ENCODE assay signal across 20 cellular contexts in the genomic region with DNA sequence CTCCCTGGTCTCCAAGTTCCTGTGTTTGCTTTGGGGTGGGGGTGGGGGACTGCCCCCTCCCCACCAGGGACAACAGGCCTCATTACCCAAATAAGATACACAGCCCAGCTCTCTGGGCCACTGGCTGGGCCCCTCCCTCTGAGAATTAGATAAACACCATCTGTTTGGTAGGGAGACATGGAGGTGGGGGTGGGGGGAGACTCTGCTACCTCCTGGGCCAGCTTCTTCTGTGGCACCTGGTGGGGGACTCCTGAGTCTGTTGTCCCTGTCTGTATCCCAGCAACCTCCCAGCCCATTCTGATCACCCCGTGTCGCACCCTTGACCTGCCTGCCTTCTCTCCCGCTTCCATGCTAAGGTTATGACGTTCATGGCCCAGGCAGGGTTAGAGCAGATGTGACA. TPM values are rescaled to one million over a fixed set of nuclear protein-coding genes. Genes with fewer than 3 reads are reported as not detected.
DNase-seq lines count a peak whose midpoint lies in the region; ATAC-seq and TF ChIP-seq lines count a peak whose summit lies in the region.
"Had no signal": no experiment of that assay in that cellular context is flagged by ENCODE, and none has a peak within 500 bp of the region (broad histone marks: within the 10 kb centered on the region; RNA-seq: fewer than 3 reads in every experiment).

No MANE protein-coding gene starts in this region.

- H3K27me3 ChIP-seq in CD4-positive, alpha-beta T cell (ENCODE audit: control insufficient read depth, insufficient read depth, low read length): peaks cover 13% of the 10 kb centered on the region
- H3K27me3 ChIP-seq in Peyer's patch: no peaks in the 10 kb centered on the region

- H3K9me3 Mint-ChIP-seq in type B pancreatic cell: no peaks in the 10 kb centered on the region
- no peaks in the 10 kb centered on the region for H3K9me3 Mint-ChIP-seq in CD4-positive, alpha-beta T cell

- peaks cover 21% of the 10 kb centered on the region for H3K27me3 Mint-ChIP-seq in type B pancreatic cell
- peaks cover 37% of the 10 kb centered on the region for H3K27me3 Mint-ChIP-seq in CD4-positive, alpha-beta T cell

- H3K4me3 ChIP-seq in Peyer's patch: no peak overlapping the region

- H3K4me1 ChIP-seq in Peyer's patch: peaks cover 0 to 7% (median 7%) of the 10 kb centered on the region in 4 donors

- peak overlapping the region; percentile 37 for H3K4me3 Mint-ChIP-seq in type B pancreatic cell
- H3K4me3 Mint-ChIP-seq in CD4-positive, alpha-beta T cell: no peak overlapping the region

- no peaks in the 10 kb centered on the region for H3K36me3 ChIP-seq in Peyer's patch

- H3K27ac Mint-ChIP-seq in type B pancreatic cell: peak overlapping the region; percentile 49
- H3K27ac Mint-ChIP-seq in CD4-positive, alpha-beta T cell: no peak overlapping the region

- no peak for TF ChIP-seq CTCF in type B pancreatic cell (conservative IDR thresholded peaks at IDR 0.05)
- TF ChIP-seq CTCF in CD4-positive, alpha-beta T cell (IDR thresholded peaks at IDR 0.05): no peak
- no peak for TF ChIP-seq CTCF in Peyer's patch (IDR thresholded peaks at IDR 0.05)

- H3K9me3 ChIP-seq in CD4-positive, alpha-beta T cell (ENCODE audit: control insufficient read depth, low read length): no peaks in the 10 kb centered on the region
- no peaks in the 10 kb centered on the region for H3K9me3 ChIP-seq in Peyer's patch

- peaks cover 4% of the 10 kb centered on the region for H3K4me1 Mint-ChIP-seq in type B pancreatic cell (ENCODE audit: unreplicated experiment)
- H3K4me1 Mint-ChIP-seq in CD4-positive, alpha-beta T cell (ENCODE audit: low read depth): peaks cover 11% of the 10 kb centered on the region

- intact Hi-C loops in Right ventricle myocardium inferior (cut with DNase I): no loop called here
- intact Hi-C loops in cardiac septum (cut with DNase I): no loop called here
- intact Hi-C loops in CD4-positive, alpha-beta T cell (cut with DNase I, micrococcal nuclease): no loop called here

- ATAC-seq in Right ventricle myocardium inferior (no peak), HG03439 (IDR thresholded peaks at IDR 0.05; ENCODE audit: unreplicated experiment) (no peak)
- no peak for ATAC-seq in CD4-positive, alpha-beta T cell (ENCODE audit: poor library complexity)
- ATAC-seq: SK-N-SH treated with all-trans-retinoic acid at 6 μM for 48 hours had no signal

- no peak for TF ChIP-seq POLR2A in Peyer's patch (IDR thresholded peaks at IDR 0.05)

- no peak overlapping the region for H3K27ac ChIP-seq in CD4-positive, alpha-beta T cell (ENCODE audit: low read depth, low read length)
- no peak overlapping the region for H3K27ac ChIP-seq in Peyer's patch
- H3K27ac ChIP-seq: 22Rv1, C4-2B had no signal

- POLR2A ChIA-PET in CD4-positive, alpha-beta T cell (lab: Charles Lee): no interaction called here

- no peaks in the 10 kb centered on the region for H3K36me3 Mint-ChIP-seq in type B pancreatic cell
- H3K36me3 Mint-ChIP-seq in CD4-positive, alpha-beta T cell (ENCODE audit: low read depth): no peaks in the 10 kb centered on the region

- CTCF ChIA-PET in CD4-positive, alpha-beta T cell (lab: Charles Lee): no interaction called here

- peak; percentile 32 for DNase-seq in Right ventricle myocardium inferior (ENCODE audit: missing footprints)
- DNase-seq in cardiac septum (ENCODE audit: low spot score): no peak
- peak; percentile 73 for DNase-seq in NCI-H69 (lab: John Stamatoyannopoulos, UW)
- peak; percentile 27 for DNase-seq in cerebellum (ENCODE audit: low spot score)
- no peak for DNase-seq in type B pancreatic cell (ENCODE audit: extremely low spot score, unreplicated experiment)
- no peak for DNase-seq in CD4-positive, alpha-beta T cell
- no peak for DNase-seq in Peyer's patch
- DNase-seq: AML-193, KG1, MV-4-11, NCI-H1930, NCI-H446 treated with DMSO at 0.1 percent for 48 hours, NCI-H774, RPMI8226, SIG-M5 had no signal

RNA-seq across cellular contexts. Expression of a gene that starts 5.8 kb away (rescaled TPM):
- 6.4 TPM for total RNA-seq in Right ventricle myocardium inferior
- total RNA-seq in cardiac septum: 0.65 TPM
- total RNA-seq in cerebellum: 1.1 TPM
- 27.8 and 35.6 TPM in 2 replicates for total RNA-seq in type B pancreatic cell (ENCODE audit: low replicate concordance)
- total RNA-seq in CD4-positive, alpha-beta T cell: not detected
- 100 to 1,000 TPM; 114 to 465 (median 293) TPM for total RNA-seq in Peyer's patch
- total RNA-seq: H4 had no signal

RNA-seq across cellular contexts. Expression of a gene that starts 40.2 kb away (rescaled TPM):
- total RNA-seq in Right ventricle myocardium inferior (10.4 TPM), cardiac septum (13.6 TPM), cerebellum (22.8 TPM), type B pancreatic cell (ENCODE audit: low replicate concordance) (45.9 and 55.8 TPM in 2 replicates), Peyer's patch (10 to 100 TPM; 35.6 to 61.9 (median 46.1) TPM)
- 10 to 100 TPM; 25.2 to 27.2 TPM for total RNA-seq in CD4-positive, alpha-beta T cell

RNA-seq across cellular contexts. Expression of a gene that starts 49.1 kb away (rescaled TPM):
- 3.0 TPM for total RNA-seq in Right ventricle myocardium inferior
- 2.4 TPM for total RNA-seq in cardiac septum
- 14.7 TPM for total RNA-seq in cerebellum
- 3.8 and 12.9 TPM in 2 replicates for total RNA-seq in type B pancreatic cell (ENCODE audit: low replicate concordance)
- under 1 TPM; 0.81 to 0.96 TPM for total RNA-seq in CD4-positive, alpha-beta T cell
- 1 to 10 TPM in 3 of 4 donors, not detected in 1; 1.1 to 6.3 (median 5.0) TPM for total RNA-seq in Peyer's patch

Comparison
In these comparisons a context has a peak if more than half of its experiments do, and no peak if none do; other contexts are left out.
1. DNase-seq: peak in Right ventricle myocardium inferior (single experiment), NCI-H69 (single experiment) and cerebellum (single experiment); none in cardiac septum (single experiment), type B pancreatic cell (single experiment), CD4-positive, alpha-beta T cell (0 of 10) and Peyer's patch (0 of 3).